1 cellular context compared by ENCODE assay signal in the genomic region with DNA sequence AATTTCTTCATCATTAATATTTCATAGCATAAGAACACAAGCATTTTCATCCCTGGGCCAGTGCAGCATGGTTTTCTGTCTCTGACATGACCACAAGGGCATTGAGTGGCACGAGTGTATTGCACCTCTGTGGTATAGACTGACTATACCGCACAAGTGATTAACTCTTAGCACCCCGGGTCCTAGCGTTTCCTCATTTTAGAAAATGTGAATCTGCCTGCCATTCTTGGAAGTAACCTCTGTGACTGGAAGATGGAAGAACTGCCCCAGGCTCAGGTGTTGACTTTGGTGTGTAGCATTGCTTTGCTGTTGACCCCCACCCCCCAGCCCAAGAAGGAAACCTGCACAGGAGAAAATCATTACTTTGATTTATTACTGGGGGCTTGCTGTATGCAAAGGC.
A peak's percentile ranks its signal among the peaks of the same experiment; 100 is the strongest.
TF ChIP-seq lines count a peak whose summit lies in the region.

No MANE protein-coding gene starts in this region.

TF ChIP-seq in HepG2, 621 proteins besides CTCF, POLR2A, EP300 and RAD21:
- TF ChIP-seq, protein P1, sequence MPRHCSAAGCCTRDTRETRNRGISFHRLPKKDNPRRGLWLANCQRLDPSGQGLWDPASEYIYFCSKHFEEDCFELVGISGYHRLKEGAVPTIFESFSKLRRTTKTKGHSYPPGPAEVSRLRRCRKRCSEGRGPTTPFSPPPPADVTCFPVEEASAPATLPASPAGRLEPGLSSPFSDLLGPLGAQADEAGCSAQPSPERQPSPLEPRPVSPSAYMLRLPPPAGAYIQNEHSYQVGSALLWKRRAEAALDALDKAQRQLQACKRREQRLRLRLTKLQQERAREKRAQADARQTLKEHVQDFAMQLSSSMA (CRISPR knock-in tag; IDR thresholded peaks at IDR 0.05), result no peak
- peak; percentile 66 for TF ChIP-seq ZNF652 (CRISPR knock-in tag; IDR thresholded peaks at IDR 0.05; ENCODE audit: borderline replicate concordance, low read depth)
